ENCODE assay signal across 21 cellular contexts in the genomic region with DNA sequence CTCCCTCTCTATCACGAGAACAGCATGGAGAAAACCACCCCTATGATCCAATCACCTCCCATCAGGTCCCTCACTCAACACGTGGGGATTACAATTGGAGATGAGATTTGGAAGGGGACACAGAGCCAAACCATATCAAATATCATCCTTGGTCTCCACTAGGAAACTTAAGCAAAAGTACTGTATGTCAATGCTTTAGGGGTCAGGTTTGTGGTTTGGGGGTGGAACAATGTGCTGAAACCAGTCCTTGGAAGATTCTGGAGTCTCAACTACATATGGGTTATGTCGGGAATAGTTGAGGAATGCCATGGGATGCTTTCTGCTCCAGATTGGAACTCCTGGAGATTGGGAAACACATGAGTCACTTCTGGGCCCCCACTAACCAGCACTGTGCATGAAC. TPM values are rescaled to one million over a fixed set of nuclear protein-coding genes. Genes with fewer than 3 reads are reported as not detected.
"Had no signal": no experiment of that assay in that cellular context is flagged by ENCODE, and none has a peak within 500 bp of the region (broad histone marks: within the 10 kb centered on the region; RNA-seq: fewer than 3 reads in every experiment).

No MANE protein-coding gene starts in this region.

- H3K27ac ChIP-seq: SJCRH30 had no signal

- DNase-seq: IMR-90, KG1, MG63, NCI-H1092, NCI-H1105 treated with DMSO at 0.1 percent for 48 hours, NCI-H1417 treated with DMSO at 0.1 percent for 48 hours, NCI-H146, NCI-H1694 treated with DMSO at 0.1 percent for 48 hours, NCI-H1930, NCI-H2081, NCI-H2107, NCI-H2227 treated with DMSO at 0.1 percent for 48 hours, NCI-H446 treated with DMSO at 0.1 percent for 48 hours, NCI-H510A treated with DMSO at 0.1 percent for 48 hours, NCI-H526, SHP77 treated with DMSO at 0.1 percent for 48 hours, SJCRH30 had no signal

- H3K9me3 ChIP-seq: MG63, SJCRH30 had no signal

- H3K36me3 ChIP-seq: MG63, SJCRH30 had no signal

- H3K4me3 ChIP-seq: MG63, SJCRH30 had no signal

- H3K27me3 ChIP-seq: MG63, SJCRH30 had no signal

- ATAC-seq: HepG2, Right ventricle myocardium inferior, SK-N-SH treated with all-trans-retinoic acid at 6 μM for 48 hours had no signal

RNA-seq across cellular contexts. Expression of gene CCDC63, which starts 48.3 kb away (rescaled TPM):
- total RNA-seq: HepG2, HT1080, IMR-90, Right ventricle myocardium inferior, SJCRH30 had no signal
- polyA plus RNA-seq: HepG2, IMR-90 had no signal
